Comparison of ENCODE assay signal across 8 cellular contexts in genomic region chr15:65028338-65028737, GRCh38. TPM values are rescaled to one million over a fixed set of nuclear protein-coding genes. Genes with fewer than 3 reads are reported as not detected.
DNase-seq lines count a peak whose midpoint lies in the region; ATAC-seq lines count a peak whose summit lies in the region.

No MANE protein-coding gene starts in this region.

- peaks cover 0 to 24% (median 18%) of the 10 kb centered on the region in 5 donors for H3K4me1 ChIP-seq in subcutaneous abdominal adipose tissue (ENCODE audit: control insufficient read depth in 5 of 5, insufficient read depth in 5 of 5, low read length in 5 of 5)

- H3K36me3 ChIP-seq in subcutaneous abdominal adipose tissue (ENCODE audit: control insufficient read depth in 5 of 5, insufficient read depth in 5 of 5, low read length in 5 of 5), result peaks cover 5 to 24% (median 22%) of the 10 kb centered on the region in 5 donors

- no peak overlapping the region for H3K27ac ChIP-seq in subcutaneous abdominal adipose tissue (ENCODE audit: low read depth, low read length)

- H3K27me3 ChIP-seq in subcutaneous abdominal adipose tissue (ENCODE audit: control insufficient read depth in 5 of 5, insufficient read depth in 4 of 5, low read length in 5 of 5), result no peaks in the 10 kb centered on the region

- H3K36me3 Mint-ChIP-seq in activated CD4-positive, alpha-beta T cell treated with anti-CD3 and anti-CD28 coated beads, Interleukin-2, amount 10 ng/mL, durations not matched to agents 24 days and 14 days (ENCODE audit: low read depth), result peaks cover 23% of the 10 kb centered on the region
- peaks cover 43% of the 10 kb centered on the region for H3K36me3 Mint-ChIP-seq in activated T-helper 17 cell treated with anti-CD3 and anti-CD28 coated beads, Interleukin-2, amount 50 U/mL, for 72 hours (ENCODE audit: low read depth)
- peaks cover 11 to 16% (median 13%) of the 10 kb centered on the region in 3 donors for H3K36me3 Mint-ChIP-seq in immature natural killer cell

- H3K4me3 ChIP-seq in subcutaneous abdominal adipose tissue (ENCODE audit: low read depth in 1 of 5, low read length in 5 of 5), result peak overlapping the region; percentile 80 to 94 (median 87)

- peaks cover 19% of the 10 kb centered on the region for H3K4me1 Mint-ChIP-seq in activated CD4-positive, alpha-beta T cell treated with anti-CD3 and anti-CD28 coated beads, Interleukin-2, amount 10 ng/mL, durations not matched to agents 24 days and 14 days
- H3K4me1 Mint-ChIP-seq in activated T-helper 17 cell treated with anti-CD3 and anti-CD28 coated beads, Interleukin-2, amount 50 U/mL, for 72 hours, result peaks cover 9% of the 10 kb centered on the region
- peaks cover 15 to 19% of the 10 kb centered on the region in 2 donors for H3K4me1 Mint-ChIP-seq in immature natural killer cell

- no peaks in the 10 kb centered on the region for H3K9me3 ChIP-seq in subcutaneous abdominal adipose tissue (ENCODE audit: control insufficient read depth in 5 of 5, low read length in 5 of 5)

- peak overlapping the region; percentile 94 for H3K27ac Mint-ChIP-seq in activated CD4-positive, alpha-beta T cell treated with anti-CD3 and anti-CD28 coated beads, Interleukin-2, amount 10 ng/mL, durations not matched to agents 24 days and 14 days
- peak overlapping the region; percentile 89 for H3K27ac Mint-ChIP-seq in activated T-helper 17 cell treated with anti-CD3 and anti-CD28 coated beads, Interleukin-2, amount 50 U/mL, for 72 hours
- H3K27ac Mint-ChIP-seq in immature natural killer cell, result peak overlapping the region; percentile 52 to 92 (median 75)

- peak overlapping the region; percentile 19 to 96 (median 92) for H3K9ac ChIP-seq in subcutaneous abdominal adipose tissue (ENCODE audit: low read length in 5 of 5)

- peaks cover 15% of the 10 kb centered on the region for H3K27me3 Mint-ChIP-seq in activated CD4-positive, alpha-beta T cell treated with anti-CD3 and anti-CD28 coated beads, Interleukin-2, amount 10 ng/mL, durations not matched to agents 24 days and 14 days
- H3K27me3 Mint-ChIP-seq in activated T-helper 17 cell treated with anti-CD3 and anti-CD28 coated beads, Interleukin-2, amount 50 U/mL, for 72 hours, result peaks cover 3% of the 10 kb centered on the region
- H3K27me3 Mint-ChIP-seq in immature natural killer cell (ENCODE audit: low read depth in 3 of 3), result peaks cover 2 to 7% (median 4%) of the 10 kb centered on the region in 3 donors

- intact Hi-C loops in activated CD4-positive, alpha-beta T cell treated with anti-CD3 and anti-CD28 coated beads, Interleukin-2, amount 10 ng/mL, durations not matched to agents 24 days and 14 days (cut with micrococcal nuclease), result no loop called here

- peak overlapping the region; percentile 93 for H3K4me3 Mint-ChIP-seq in activated CD4-positive, alpha-beta T cell treated with anti-CD3 and anti-CD28 coated beads, Interleukin-2, amount 10 ng/mL, durations not matched to agents 24 days and 14 days
- peak overlapping the region; percentile 87 for H3K4me3 Mint-ChIP-seq in activated T-helper 17 cell treated with anti-CD3 and anti-CD28 coated beads, Interleukin-2, amount 50 U/mL, for 72 hours
- peak overlapping the region; percentile 84 to 99 (median 91) for H3K4me3 Mint-ChIP-seq in immature natural killer cell

- DNase-seq in activated CD4-positive, alpha-beta T cell treated with anti-CD3 and anti-CD28 coated beads, Interleukin-2, amount 10 ng/mL, durations not matched to agents 24 days and 14 days, result peak; percentile 68
- no peak for DNase-seq in activated CD4-positive, alpha-beta T cell treated with anti-CD3 and anti-CD28 coated beads for 1 hour
- no peak for DNase-seq in immature natural killer cell
- no peak for DNase-seq in cerebellar nuclear complex (lab: John Stamatoyannopoulos, UW)
- no peak for DNase-seq in NAMALWA (ENCODE audit: low spot score)

- ATAC-seq in activated T-helper 17 cell treated with anti-CD3 and anti-CD28 coated beads, Interleukin-2, amount 50 U/mL, for 72 hours (replicated peaks), result no peak
- no peak for ATAC-seq in HG03175 (IDR thresholded peaks at IDR 0.05; ENCODE audit: unreplicated experiment)

- no peaks in the 10 kb centered on the region for H3K9me3 Mint-ChIP-seq in activated CD4-positive, alpha-beta T cell treated with anti-CD3 and anti-CD28 coated beads, Interleukin-2, amount 10 ng/mL, durations not matched to agents 24 days and 14 days
- H3K9me3 Mint-ChIP-seq in activated T-helper 17 cell treated with anti-CD3 and anti-CD28 coated beads, Interleukin-2, amount 50 U/mL, for 72 hours, result no peaks in the 10 kb centered on the region
- H3K9me3 Mint-ChIP-seq in immature natural killer cell, result no peaks in the 10 kb centered on the region

RNA-seq across cellular contexts. Expression of gene MTFMT, which starts 1.1 kb away (rescaled TPM):
- 19.4 and 21.6 TPM in 2 replicates for total RNA-seq in activated CD4-positive, alpha-beta T cell treated with anti-CD3 and anti-CD28 coated beads, Interleukin-2, amount 10 ng/mL, durations not matched to agents 24 days and 14 days
- total RNA-seq in activated T-helper 17 cell treated with anti-CD3 and anti-CD28 coated beads, Interleukin-2, amount 50 U/mL, for 72 hours, result 10 to 100 TPM; 11.6 to 17.1 TPM
- polyA plus RNA-seq in immature natural killer cell, result 10 to 100 TPM; 17.9 to 28.4 (median 18.8) TPM

RNA-seq across cellular contexts. Expression of gene SLC51B, which starts 16.8 kb away (rescaled TPM):
- not detected in 2 replicates for total RNA-seq in activated CD4-positive, alpha-beta T cell treated with anti-CD3 and anti-CD28 coated beads, Interleukin-2, amount 10 ng/mL, durations not matched to agents 24 days and 14 days
- not detected for total RNA-seq in activated T-helper 17 cell treated with anti-CD3 and anti-CD28 coated beads, Interleukin-2, amount 50 U/mL, for 72 hours
- polyA plus RNA-seq in immature natural killer cell, result not detected

RNA-seq across cellular contexts. Expression of gene SPG21, which starts 38.6 kb away (rescaled TPM):
- 70.4 and 76.2 TPM in 2 replicates for total RNA-seq in activated CD4-positive, alpha-beta T cell treated with anti-CD3 and anti-CD28 coated beads, Interleukin-2, amount 10 ng/mL, durations not matched to agents 24 days and 14 days
- total RNA-seq in activated T-helper 17 cell treated with anti-CD3 and anti-CD28 coated beads, Interleukin-2, amount 50 U/mL, for 72 hours, result 10 to 100 TPM; 65.1 to 87.7 TPM
- polyA plus RNA-seq in immature natural killer cell, result 100 to 1,000 TPM; 112 to 198 (median 121) TPM

RNA-seq across cellular contexts. Expression of gene RASL12, which starts 39.5 kb away (rescaled TPM):
- total RNA-seq in activated CD4-positive, alpha-beta T cell treated with anti-CD3 and anti-CD28 coated beads, Interleukin-2, amount 10 ng/mL, durations not matched to agents 24 days and 14 days, result not detected in 2 replicates
- total RNA-seq in activated T-helper 17 cell treated with anti-CD3 and anti-CD28 coated beads, Interleukin-2, amount 50 U/mL, for 72 hours, result not detected
- not detected for polyA plus RNA-seq in immature natural killer cell

RNA-seq across cellular contexts. Expression of gene KBTBD13, which starts 48.2 kb away (rescaled TPM):
- not detected in 2 replicates for total RNA-seq in activated CD4-positive, alpha-beta T cell treated with anti-CD3 and anti-CD28 coated beads, Interleukin-2, amount 10 ng/mL, durations not matched to agents 24 days and 14 days
- total RNA-seq in activated T-helper 17 cell treated with anti-CD3 and anti-CD28 coated beads, Interleukin-2, amount 50 U/mL, for 72 hours, result not detected
- not detected for polyA plus RNA-seq in immature natural killer cell
